ENCODE assay signal across 8 cellular contexts in the genomic region with DNA sequence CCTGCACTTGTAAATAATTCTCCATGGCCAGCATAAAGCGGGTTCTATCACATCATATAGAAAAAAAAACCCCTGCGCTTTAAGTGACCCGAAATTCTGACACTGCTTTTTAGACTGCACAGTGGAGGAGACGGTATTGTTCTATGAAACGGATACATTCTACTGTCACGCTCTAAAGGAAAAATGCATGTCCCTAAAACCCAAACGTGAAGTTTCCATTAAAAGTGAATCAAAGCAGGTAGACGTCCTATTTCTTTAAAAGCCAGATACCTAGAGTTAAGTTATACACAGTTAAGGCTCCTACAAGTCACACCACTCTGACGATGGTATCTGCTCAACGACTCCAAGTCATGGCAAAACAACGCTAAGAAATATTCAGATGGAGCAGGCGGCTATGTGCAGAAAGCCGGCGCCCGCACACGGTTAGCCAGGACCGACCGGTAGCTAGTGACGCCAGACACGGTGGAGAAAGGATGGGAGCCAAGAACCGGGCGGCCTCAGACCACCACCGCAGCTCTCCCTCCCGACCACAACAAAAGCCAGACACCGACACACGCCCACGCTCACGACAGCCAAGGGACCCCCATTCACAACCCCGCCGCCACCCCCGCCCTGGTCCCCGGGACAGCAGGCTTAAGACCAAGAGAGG. TPM values are rescaled to one million over a fixed set of nuclear protein-coding genes. Genes with fewer than 3 reads are reported as not detected.
DNase-seq lines count a peak whose midpoint lies in the region; ATAC-seq, FAIRE-seq and TF ChIP-seq lines count a peak whose summit lies in the region.

No MANE protein-coding gene starts in this region.

- peaks cover 26 to 52% (median 37%) of the 10 kb centered on the region in 4 donors for H3K4me1 Mint-ChIP-seq in CD4-positive, alpha-beta memory T cell
- H3K4me1 Mint-ChIP-seq in activated CD4-positive, alpha-beta memory T cell treated with anti-CD3 and anti-CD28 coated beads for 36 hours (ENCODE audit: low read depth), result peaks cover 39% of the 10 kb centered on the region

- peaks cover 25% of the 10 kb centered on the region for H3K36me3 ChIP-seq in CD4-positive, alpha-beta memory T cell (ENCODE audit: insufficient read depth, low read length)
- peaks cover 27% of the 10 kb centered on the region for H3K36me3 ChIP-seq in HUES64 (ENCODE audit: insufficient read depth, low read length)

- H3K27ac ChIP-seq in CD4-positive, alpha-beta memory T cell (ENCODE audit: low read depth, low read length), result peak overlapping the region; percentile 97
- H3K27ac ChIP-seq in HUES64 (ENCODE audit: low read depth, low read length), result peak overlapping the region; percentile 99

- no peak for FAIRE-seq in urothelium cell line (lab: Jason Lieb, UNC)

- peaks cover 0 to 2% (median 0%) of the 10 kb centered on the region in 8 donors for H3K9me3 Mint-ChIP-seq in CD4-positive, alpha-beta memory T cell
- H3K9me3 Mint-ChIP-seq in activated CD4-positive, alpha-beta memory T cell treated with anti-CD3 and anti-CD28 coated beads for 36 hours, result no peaks in the 10 kb centered on the region

- peak overlapping the region; percentile 98 to 99 (median 98) for H3K4me3 Mint-ChIP-seq in CD4-positive, alpha-beta memory T cell
- H3K4me3 Mint-ChIP-seq in activated CD4-positive, alpha-beta memory T cell treated with anti-CD3 and anti-CD28 coated beads for 36 hours, result peak overlapping the region; percentile 95

- 2% methylated on average over 32 of the region's 32 CpGs for WGBS in HUES64

- H3K4me3 ChIP-seq in CD4-positive, alpha-beta memory T cell (ENCODE audit: low read length in 2 of 2), result peak overlapping the region; percentile 71 to 89
- peak overlapping the region; percentile 79 for H3K4me3 ChIP-seq in HUES64 (ENCODE audit: low read length)
- H3K4me3 ChIP-seq in fibroblast of villous mesenchyme (ENCODE audit: low read depth, low read length), result peak overlapping the region; percentile 93

- H3K27me3 Mint-ChIP-seq in CD4-positive, alpha-beta memory T cell, result no peaks in the 10 kb centered on the region
- H3K27me3 Mint-ChIP-seq in activated CD4-positive, alpha-beta memory T cell treated with anti-CD3 and anti-CD28 coated beads for 36 hours, result no peaks in the 10 kb centered on the region

- no peaks in the 10 kb centered on the region for H3K27me3 ChIP-seq in CD4-positive, alpha-beta memory T cell (ENCODE audit: insufficient read depth, low read length)
- H3K27me3 ChIP-seq in HUES64 (ENCODE audit: insufficient read depth, low read length), result no peaks in the 10 kb centered on the region

- peak overlapping the region; percentile 89 for H3K9ac ChIP-seq in HUES64 (ENCODE audit: low read depth, low read length)

- DNase-seq in CD4-positive, alpha-beta memory T cell, result peak in 1 of 5 donors; percentile 23
- peak; percentile 61 for DNase-seq in activated CD4-positive, alpha-beta memory T cell treated with anti-CD3 and anti-CD28 coated beads for 36 hours
- DNase-seq in fibroblast of villous mesenchyme (ENCODE audit: low read depth) (peak; percentile 39), omental fat pad (ENCODE audit: low spot score) (no peak), urothelium cell line (ENCODE audit: low spot score) (no peak)

- CTCF ChIA-PET in CD4-positive, alpha-beta memory T cell (lab: Charles Lee; ENCODE audit: partially characterized antibody), result interaction anchor here (1.3 to 4.7 kb wide), 4 partner anchors 23 to 136 kb away, joined by 3 to 35 read pairs (median 5); no protein-coding TSS in a partner anchor
- CTCF ChIA-PET in activated CD4-positive, alpha-beta memory T cell treated with anti-CD3 and anti-CD28 coated beads for 36 hours (lab: Charles Lee), result interaction anchor here (0.5 to 2.9 kb wide), 9 partner anchors 8 to 676 kb away, joined by 3 to 10 read pairs (median 3); no protein-coding TSS in a partner anchor

- H3K9me3 ChIP-seq in CD4-positive, alpha-beta memory T cell (ENCODE audit: control insufficient read depth in 1 of 2, low read length in 2 of 2), result no peaks in the 10 kb centered on the region
- H3K9me3 ChIP-seq in HUES64 (ENCODE audit: insufficient read depth, low read depth, low read length), result no peaks in the 10 kb centered on the region

- H3K4me1 ChIP-seq in CD4-positive, alpha-beta memory T cell (ENCODE audit: insufficient read depth, low read length), result peaks cover 47% of the 10 kb centered on the region
- peaks cover 16% of the 10 kb centered on the region for H3K4me1 ChIP-seq in HUES64 (ENCODE audit: insufficient read depth, low read length)

- peaks cover 25 to 37% of the 10 kb centered on the region in 2 donors for H3K36me3 Mint-ChIP-seq in CD4-positive, alpha-beta memory T cell
- H3K36me3 Mint-ChIP-seq in activated CD4-positive, alpha-beta memory T cell treated with anti-CD3 and anti-CD28 coated beads for 36 hours, result peaks cover 24% of the 10 kb centered on the region

- TF ChIP-seq CTCF in fibroblast of villous mesenchyme (IDR thresholded peaks at IDR 0.05; ENCODE audit: insufficient read depth, low read depth, low read length), result no peak
- TF ChIP-seq CTCF in omental fat pad (IDR thresholded peaks at IDR 0.05), result no peak

- peak overlapping the region; percentile 97 to 99 (median 98) for H3K27ac Mint-ChIP-seq in CD4-positive, alpha-beta memory T cell
- H3K27ac Mint-ChIP-seq in activated CD4-positive, alpha-beta memory T cell treated with anti-CD3 and anti-CD28 coated beads for 36 hours, result peak overlapping the region; percentile 96

- intact Hi-C loops in CD4-positive, alpha-beta memory T cell (cut with micrococcal nuclease), result loop anchor here (2.0 to 10.0 kb wide), 4 partner anchors 27 to 349 kb away; a partner anchor contains a TSS
- intact Hi-C loops in activated CD4-positive, alpha-beta memory T cell treated with anti-CD3 and anti-CD28 coated beads for 36 hours (cut with micrococcal nuclease), result loop anchor here (1.0 to 10.0 kb wide), 4 partner anchors 63 to 349 kb away; a partner anchor contains a TSS

- peak; percentile 31 for ATAC-seq in GM19395 (IDR thresholded peaks at IDR 0.05; ENCODE audit: unreplicated experiment)
- peak; percentile 2 for ATAC-seq in omental fat pad (ENCODE audit: low FRiP score)
- no peak for ATAC-seq in HG03571 (IDR thresholded peaks at IDR 0.05; ENCODE audit: unreplicated experiment)

- POLR2A ChIA-PET in CD4-positive, alpha-beta memory T cell (lab: Charles Lee; ENCODE audit: partially characterized antibody), result interaction anchor here (0.5 to 6.2 kb wide), 37 partner anchors 8 to 697 kb away, joined by 3 to 119 read pairs (median 4); a partner anchor contains a TSS
- POLR2A ChIA-PET in activated CD4-positive, alpha-beta memory T cell treated with anti-CD3 and anti-CD28 coated beads for 36 hours (lab: Charles Lee), result interaction anchor here (0.6 to 2.9 kb wide), 16 partner anchors 12 to 196 kb away, joined by 3 to 42 read pairs (median 4); a partner anchor contains a TSS

RNA-seq across cellular contexts. Expression of a gene that starts 0.8 kb away (rescaled TPM):
- total RNA-seq in CD4-positive, alpha-beta memory T cell, result 100 to 1,000 TPM; 234 to 246 TPM
- 1,000 to 10,000 TPM; 1,076 to 1,639 TPM for polyA plus RNA-seq in CD4-positive, alpha-beta memory T cell
- 454 TPM for polyA plus RNA-seq in HUES64 (2013, experiment 1 of 2)
- 523 TPM for polyA plus RNA-seq in HUES64 (2013, experiment 2 of 2)
- total RNA-seq in activated CD4-positive, alpha-beta memory T cell treated with anti-CD3 and anti-CD28 coated beads for 36 hours, result 100 to 1,000 TPM; 284 to 286 TPM
- total RNA-seq in fibroblast of villous mesenchyme, result 164 and 166 TPM in 2 replicates
- total RNA-seq in omental fat pad, result 100 to 1,000 TPM; 121 to 219 (median 211) TPM

RNA-seq across cellular contexts. Expression of a gene that starts 49.9 kb away (rescaled TPM):
- total RNA-seq in CD4-positive, alpha-beta memory T cell, result 100 to 1,000 TPM; 106 to 108 TPM
- polyA plus RNA-seq in CD4-positive, alpha-beta memory T cell, result 100 to 1,000 TPM; 209 to 258 TPM
- 218 TPM for polyA plus RNA-seq in HUES64 (2013, experiment 1 of 2)
- 210 TPM for polyA plus RNA-seq in HUES64 (2013, experiment 2 of 2)
- total RNA-seq in activated CD4-positive, alpha-beta memory T cell treated with anti-CD3 and anti-CD28 coated beads for 36 hours, result 100 to 1,000 TPM; 144 to 164 TPM
- 41.9 and 60.9 TPM in 2 replicates for total RNA-seq in fibroblast of villous mesenchyme
- 100 to 1,000 TPM; 101 to 244 (median 132) TPM for total RNA-seq in omental fat pad

Comparison
In these comparisons a context has a peak if more than half of its experiments do, and no peak if none do; other contexts are left out.
1. DNase-seq: peak in activated CD4-positive, alpha-beta memory T cell treated with anti-CD3 and anti-CD28 coated beads for 36 hours (single experiment) and fibroblast of villous mesenchyme (single experiment); none in omental fat pad (single experiment) and urothelium cell line (single experiment).
2. Peak in every context shown above with its lines, with median percentiles within 50 percentile points of each other: H3K4me3 ChIP-seq.